ENCODE assay signal across 9 cellular contexts in the genomic region with DNA sequence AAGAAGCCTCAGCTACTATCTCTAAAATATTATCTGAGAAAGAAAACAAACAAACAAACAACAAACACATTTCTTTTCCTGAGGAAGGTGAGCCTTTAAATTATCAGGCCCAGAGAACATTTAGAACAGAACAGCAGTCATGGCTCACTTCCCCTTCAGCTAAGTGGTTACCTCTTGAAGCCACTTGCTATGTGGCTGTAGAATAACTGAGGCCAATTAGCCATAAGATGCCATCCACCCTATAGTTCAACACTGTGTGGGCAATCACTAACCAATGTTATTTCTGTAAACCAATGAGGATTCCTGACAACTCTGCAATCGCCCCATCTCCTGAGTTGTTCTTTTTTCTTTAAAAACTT. TPM values are rescaled to one million over a fixed set of nuclear protein-coding genes. Genes with fewer than 3 reads are reported as not detected.
DNase-seq lines count a peak whose midpoint lies in the region; ATAC-seq and TF ChIP-seq lines count a peak whose summit lies in the region.
"Had no signal": no experiment of that assay in that cellular context is flagged by ENCODE, and none has a peak within 500 bp of the region (broad histone marks: within the 10 kb centered on the region; RNA-seq: fewer than 3 reads in every experiment).

No MANE protein-coding gene starts in this region.

- H3K27me3 ChIP-seq in esophagus (ENCODE audit: control insufficient read depth in 1 of 2, insufficient read depth in 2 of 2, low read length in 2 of 2), result no peaks in the 10 kb centered on the region
- no peaks in the 10 kb centered on the region for H3K27me3 ChIP-seq in thoracic aorta (replicated peaks; ENCODE audit: insufficient read depth)

- H3K4me1 ChIP-seq in esophagus (ENCODE audit: control insufficient read depth in 2 of 2, insufficient read depth in 2 of 2, low read length in 1 of 2) (peaks cover 4 to 11% of the 10 kb centered on the region in 2 donors), thoracic aorta (ENCODE audit: control insufficient read depth in 1 of 2, low read depth in 2 of 2) (peaks cover 27 to 50% of the 10 kb centered on the region in 2 donors)

- no peaks in the 10 kb centered on the region for H3K27me3 Mint-ChIP-seq in activated naive CD4-positive, alpha-beta T cell treated with anti-CD3 and anti-CD28 coated beads for 36 hours (ENCODE audit: low read depth)

- TF ChIP-seq CTCF in thoracic aorta (IDR thresholded peaks at IDR 0.05), result no peak

- H3K36me3 ChIP-seq in esophagus (ENCODE audit: control insufficient read depth in 2 of 2, insufficient read depth in 2 of 2, low read length in 1 of 2) (no peaks in the 10 kb centered on the region), thoracic aorta (no peaks in the 10 kb centered on the region)

- H3K27ac Mint-ChIP-seq in activated naive CD4-positive, alpha-beta T cell treated with anti-CD3 and anti-CD28 coated beads for 36 hours, result peak overlapping the region; percentile 86

- ATAC-seq in thoracic aorta (ENCODE audit: insufficient number of reproducible peaks, low FRiP score, low read depth), result no peak

- H3K27ac ChIP-seq in esophagus (ENCODE audit: low read depth in 2 of 2, low read length in 1 of 2) (peak overlapping the region; percentile 70 to 90), thoracic aorta (peak overlapping the region; percentile 75 to 80)

- H3K4me1 Mint-ChIP-seq in activated naive CD4-positive, alpha-beta T cell treated with anti-CD3 and anti-CD28 coated beads for 36 hours (ENCODE audit: low read depth), result peaks cover 63% of the 10 kb centered on the region

- H3K4me3 ChIP-seq in esophagus (ENCODE audit: low read depth in 1 of 2, low read length in 2 of 2) (no peak overlapping the region), thoracic aorta (no peak overlapping the region)

- H3K9me3 Mint-ChIP-seq in activated naive CD4-positive, alpha-beta T cell treated with anti-CD3 and anti-CD28 coated beads for 36 hours, result no peaks in the 10 kb centered on the region

- DNase-seq in activated naive CD4-positive, alpha-beta T cell treated with anti-CD3 and anti-CD28 coated beads for 36 hours, result no peak
- no peak for DNase-seq in activated naive CD4-positive, alpha-beta T cell treated with anti-CD3 and anti-CD28 coated beads, Interleukin-2, amount 50 U/mL, for 16 hours
- DNase-seq in OCI-M1 (lab: John Stamatoyannopoulos, UW) (peak; percentile 27), thoracic aorta (ENCODE audit: low spot score) (no peak), HEK293T (ENCODE audit: extremely low spot score) (no peak), NAMALWA (ENCODE audit: low spot score) (no peak), GM19240 (ENCODE audit: insufficient read length, low spot score) (no peak)

- H3K36me3 Mint-ChIP-seq in activated naive CD4-positive, alpha-beta T cell treated with anti-CD3 and anti-CD28 coated beads for 36 hours (ENCODE audit: low read depth), result peaks cover 3% of the 10 kb centered on the region

- no peak overlapping the region for H3K4me3 Mint-ChIP-seq in activated naive CD4-positive, alpha-beta T cell treated with anti-CD3 and anti-CD28 coated beads for 36 hours

- CTCF ChIA-PET in activated naive CD4-positive, alpha-beta T cell treated with anti-CD3 and anti-CD28 coated beads for 36 hours (lab: Charles Lee), result interaction anchor here (0.7 to 4.1 kb wide), 5 partner anchors 17 to 94 kb away, joined by 3 to 20 read pairs (median 11); no protein-coding TSS in a partner anchor
- CTCF ChIA-PET in HEK293T (lab: Yijun Ruan, JAX), result no interaction called here

- H3K9me3 ChIP-seq in esophagus (ENCODE audit: control insufficient read depth in 2 of 2, insufficient read depth in 1 of 2, low read depth in 1 of 2, low read length in 1 of 2), result no peaks in the 10 kb centered on the region
- no peaks in the 10 kb centered on the region for H3K9me3 ChIP-seq in thoracic aorta

- intact Hi-C loops in activated naive CD4-positive, alpha-beta T cell treated with anti-CD3 and anti-CD28 coated beads for 36 hours (cut with micrococcal nuclease), result loop anchor here (1.0 kb wide), 4 partner anchors 12 to 94 kb away; partner anchors contain the start of gene C7orf57

- WGBS in esophagus, 2 donors, result 91 to 100% methylated on average over 1 of the region's 1 CpG

- POLR2A ChIA-PET in HEK293T (lab: Yijun Ruan, JAX), result interaction anchor here (0.8 to 2.2 kb wide), 2 partner anchors 11 to 107 kb away, joined by 3 to 9 read pairs; no protein-coding TSS in a partner anchor

TF ChIP-seq in HEK293T, 16 proteins besides CTCF, POLR2A, EP300 and RAD21:
- no peak for TF ChIP-seq CTBP1 (IDR thresholded peaks at IDR 0.05; ENCODE audit: borderline replicate concordance)
- TF ChIP-seq FOXA1 (IDR thresholded peaks at IDR 0.05), result no peak
- no peak for TF ChIP-seq ZNF384 (IDR thresholded peaks at IDR 0.05)
- no peak for TF ChIP-seq SP1 (IDR thresholded peaks at IDR 0.05)
- TF ChIP-seq PKNOX1 (IDR thresholded peaks at IDR 0.05), result no peak
- no peak for TF ChIP-seq BHLHE40 (IDR thresholded peaks at IDR 0.05; ENCODE audit: borderline replicate concordance)
- TF ChIP-seq FOXM1 (IDR thresholded peaks at IDR 0.05; ENCODE audit: borderline replicate concordance), result no peak
- no peak for TF ChIP-seq NFRKB (IDR thresholded peaks at IDR 0.05)
- no peak for TF ChIP-seq LEF1 (IDR thresholded peaks at IDR 0.05; ENCODE audit: borderline replicate concordance)
- TF ChIP-seq FOXK2 (IDR thresholded peaks at IDR 0.05), result no peak
- TF ChIP-seq HDGF (IDR thresholded peaks at IDR 0.05; ENCODE audit: borderline replicate concordance), result no peak
- TF ChIP-seq SUZ12 (IDR thresholded peaks at IDR 0.05), result no peak
- TF ChIP-seq ARNT (IDR thresholded peaks at IDR 0.05), result no peak
- TF ChIP-seq TARDBP (IDR thresholded peaks at IDR 0.05), result no peak
- TF ChIP-seq L3MBTL2 (conservative IDR thresholded peaks at IDR 0.05), result no peak
- TF ChIP-seq ELF4 (IDR thresholded peaks at IDR 0.05), result no peak

RNA-seq across cellular contexts. Expression of gene UPP1, which starts 3.7 kb away (rescaled TPM):
- total RNA-seq in activated naive CD4-positive, alpha-beta T cell treated with anti-CD3 and anti-CD28 coated beads for 36 hours, result 10 to 100 TPM; 46.9 to 48.2 TPM
- polyA plus RNA-seq in esophagus, result 100 to 1,000 TPM; 134 to 211 TPM
- total RNA-seq in thoracic aorta, result 10 to 100 TPM; 18.0 to 66.1 TPM

RNA-seq across cellular contexts. Expression of gene C7orf57, which starts 50.1 kb away (rescaled TPM):
- under 1 TPM; 0.29 to 0.44 TPM for total RNA-seq in activated naive CD4-positive, alpha-beta T cell treated with anti-CD3 and anti-CD28 coated beads for 36 hours
- polyA plus RNA-seq in esophagus, result under 1 TPM; 0.73 to 0.80 TPM
- total RNA-seq in thoracic aorta, result not detected

RNA-seq across cellular contexts. Expression of gene SUN3, which starts 56.5 kb away (rescaled TPM):
- total RNA-seq in activated naive CD4-positive, alpha-beta T cell treated with anti-CD3 and anti-CD28 coated beads for 36 hours, result not detected
- polyA plus RNA-seq in esophagus, result under 1 TPM in 1 of 2 donors, not detected in 1; 0.02 TPM
- total RNA-seq in thoracic aorta, result not detected
- total RNA-seq: activated CD8-positive, alpha-beta memory T cell treated with anti-CD3 and anti-CD28 coated beads for 36 hours had no signal
